In genomic region chr12:109590566-109590965, GRCh38 we compare ENCODE assay signal across 21 cellular contexts.
"Had no signal": no experiment of that assay in that cellular context is flagged by ENCODE, and none has a peak within 500 bp of the region (broad histone marks: within the 10 kb centered on the region; RNA-seq: fewer than 3 reads in every experiment).

No MANE protein-coding gene starts in this region.

- H3K79me2 ChIP-seq: hepatocyte had no signal

- H3K27ac Mint-ChIP-seq: effector memory CD8-positive, alpha-beta T cell; nephron; stimulated activated effector memory CD8-positive, alpha-beta T cell treated with anti-CD3 and anti-CD28 coated beads, Interleukin-12 subunit alpha, Interleukin-12 subunit beta, amount 100 ng/mL, for 72 hours had no signal

- H3K4me3 ChIP-seq: heart left ventricle, hepatocyte, left lung, pancreas, sigmoid colon, stomach, thyroid gland, vagina had no signal

- H3K27me3 Mint-ChIP-seq: effector memory CD8-positive, alpha-beta T cell; naive thymus-derived CD4-positive, alpha-beta T cell had no signal

- ATAC-seq: effector memory CD8-positive, alpha-beta T cell; heart left ventricle; left cardiac atrium; left lung; naive thymus-derived CD4-positive, alpha-beta T cell; pancreas; stimulated activated effector memory CD8-positive, alpha-beta T cell treated with anti-CD3 and anti-CD28 coated beads, Interleukin-12 subunit alpha, Interleukin-12 subunit beta, amount 100 ng/mL, for 72 hours had no signal

- H3K9me3 Mint-ChIP-seq: effector memory CD8-positive, alpha-beta T cell; naive thymus-derived CD4-positive, alpha-beta T cell; nephron; stimulated activated effector memory CD8-positive, alpha-beta T cell treated with anti-CD3 and anti-CD28 coated beads, Interleukin-12 subunit alpha, Interleukin-12 subunit beta, amount 100 ng/mL, for 72 hours had no signal

- H3K4me1 ChIP-seq: pancreas, sigmoid colon, vagina had no signal

- H3K4me2 ChIP-seq: hepatocyte had no signal

- H2AFZ ChIP-seq: hepatocyte had no signal

- H3K27me3 ChIP-seq: heart left ventricle, hepatocyte, left lung, pancreas, sigmoid colon, stomach, thyroid gland, vagina had no signal

- H3K27ac ChIP-seq: hepatocyte, left lung, pancreas, sigmoid colon, stomach, thyroid gland, vagina had no signal

- H3K9me3 ChIP-seq: heart left ventricle, left lung, pancreas, sigmoid colon, stomach, thyroid gland, vagina had no signal

- H3K36me3 ChIP-seq: pancreas had no signal

- H3K4me3 Mint-ChIP-seq: effector memory CD8-positive, alpha-beta T cell; naive thymus-derived CD4-positive, alpha-beta T cell; nephron; stimulated activated effector memory CD8-positive, alpha-beta T cell treated with anti-CD3 and anti-CD28 coated beads, Interleukin-12 subunit alpha, Interleukin-12 subunit beta, amount 100 ng/mL, for 72 hours had no signal

- DNase-seq: cortex of kidney; effector memory CD8-positive, alpha-beta T cell; heart left ventricle; left cardiac atrium; mesenchymal stem cell; midbrain; naive thymus-derived CD4-positive, alpha-beta T cell; occipital lobe; sigmoid colon; stimulated activated CD4-positive, alpha-beta T cell treated with anti-CD3 and anti-CD28 coated beads, Interleukin-2, amount 100 ng/mL, for 24 hours; stimulated activated CD4-positive, alpha-beta T cell treated with anti-CD3 and anti-CD28 coated beads, Interleukin-4, amount 100 ng/mL, for 24 hours; stimulated activated naive CD4-positive, alpha-beta T cell treated with Interleukin-2 at 50 U/mL for 16 hours; stomach; thyroid gland; trophoblast cell had no signal
